Comparison of ENCODE assay signal across 14 cellular contexts in the genomic region with DNA sequence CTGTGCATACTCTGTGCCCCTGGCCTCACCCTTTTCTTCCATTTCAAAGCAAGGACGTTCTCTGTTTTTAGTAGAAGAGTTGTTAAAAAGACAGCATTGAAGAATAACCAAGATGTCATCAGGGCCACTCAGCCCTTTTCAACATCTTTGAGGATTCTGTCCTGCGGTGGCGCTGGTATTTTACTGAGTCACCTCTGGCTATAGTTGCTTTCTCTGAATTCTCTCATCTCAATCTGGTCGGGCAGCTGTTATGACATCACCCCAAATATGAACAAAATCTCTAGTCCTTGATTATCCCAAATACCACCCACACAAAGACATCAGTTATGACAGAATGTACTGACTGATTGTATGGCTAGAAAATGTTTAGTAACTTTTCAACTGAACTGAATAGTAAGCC.
DNase-seq lines count a peak whose midpoint lies in the region; ATAC-seq and TF ChIP-seq lines count a peak whose summit lies in the region.
"Had no signal": no experiment of that assay in that cellular context is flagged by ENCODE, and none has a peak within 500 bp of the region (broad histone marks: within the 10 kb centered on the region; RNA-seq: fewer than 3 reads in every experiment).

No MANE protein-coding gene starts in this region.

- TF ChIP-seq CTCF in GM23338 (conservative IDR thresholded peaks at IDR 0.05; ENCODE audit: low read depth in 2 of 2) (peak in 1 of 2 experiments; percentile 22; a peak in 1 of 4 replicates), fibroblast of villous mesenchyme (IDR thresholded peaks at IDR 0.05; ENCODE audit: insufficient read depth, low read depth, low read length) (no peak)

- no peaks in the 10 kb centered on the region; the same call in 2 of the 3 replicates for H3K9me3 Mint-ChIP-seq in GM23338

- H3K4me3 Mint-ChIP-seq in GM23338, result no peak overlapping the region
- H3K4me3 Mint-ChIP-seq: activated T-cell treated with anti-CD3 and anti-CD28 coated beads, Interleukin-2, amount 50 U/mL, for 72 hours; brain had no signal

- H4K20me1 ChIP-seq in GM23338 (replicated peaks; ENCODE audit: insufficient read depth), result no peaks in the 10 kb centered on the region

- peaks cover 14% of the 10 kb centered on the region for H3K4me1 Mint-ChIP-seq in GM23338

- H3K4me3 ChIP-seq in GM23338 (no peak overlapping the region), SK-N-MC (no peak overlapping the region), fibroblast of villous mesenchyme (ENCODE audit: low read depth, low read length) (no peak overlapping the region), skeletal muscle satellite cell (ENCODE audit: low read length) (no peak overlapping the region)
- H3K4me3 ChIP-seq: right lobe of liver, suprapubic skin had no signal

- H3K27me3 ChIP-seq in GM23338 (ENCODE audit: insufficient read depth) (no peaks in the 10 kb centered on the region), skeletal muscle satellite cell (ENCODE audit: control insufficient read depth, insufficient read depth, low read length) (no peaks in the 10 kb centered on the region)
- H3K27me3 ChIP-seq: right lobe of liver, suprapubic skin had no signal

- H3K27ac Mint-ChIP-seq in GM23338, result peak overlapping the region; percentile 64
- H3K27ac Mint-ChIP-seq: activated T-cell treated with anti-CD3 and anti-CD28 coated beads, Interleukin-2, amount 50 U/mL, for 72 hours; brain had no signal

- H3F3A ChIP-seq in GM23338 (replicated peaks; ENCODE audit: low read depth), result no peaks in the 10 kb centered on the region

- no peaks in the 10 kb centered on the region for H3K79me2 ChIP-seq in GM23338 (replicated peaks; ENCODE audit: insufficient read depth)

- H3K9me2 ChIP-seq in GM23338 (ENCODE audit: insufficient read depth), result no peaks in the 10 kb centered on the region

- H3K9ac ChIP-seq in SK-N-MC (ENCODE audit: insufficient read length) (no peak overlapping the region), skeletal muscle satellite cell (ENCODE audit: low read depth, low read length) (peak overlapping the region; percentile 15)

- H3K4me1 ChIP-seq in GM23338 (ENCODE audit: insufficient read depth) (peaks cover 13% of the 10 kb centered on the region), skeletal muscle satellite cell (ENCODE audit: control insufficient read depth, insufficient read depth, low read length) (peaks cover 10% of the 10 kb centered on the region)
- H3K4me1 ChIP-seq: Caco-2, right lobe of liver, suprapubic skin had no signal

- H3K36me3 Mint-ChIP-seq in GM23338 (ENCODE audit: low read depth), result no peaks in the 10 kb centered on the region
- H3K36me3 Mint-ChIP-seq: brain had no signal

- H3K27ac ChIP-seq in GM23338 (ENCODE audit: low read depth), result no peak overlapping the region
- 0 out of 2 replicates have a peak overlapping the region, but pooled peaks have one; percentile 12 for H3K27ac ChIP-seq in SK-N-MC
- H3K27ac ChIP-seq: right lobe of liver, suprapubic skin had no signal

- DNase-seq in GM23338 (ENCODE audit: low spot score), result peak; percentile 25
- DNase-seq in SK-N-MC (ENCODE audit: low read depth, low spot score), result no peak
- DNase-seq in fibroblast of villous mesenchyme (ENCODE audit: low read depth), result peak; percentile 26
- no peak for DNase-seq in DMS53 treated with DMSO at 0.1 percent for 48 hours (lab: John Stamatoyannopoulos, UW; ENCODE audit: unreplicated experiment)
- DNase-seq: activated CD4-positive, alpha-beta T cell treated with anti-CD3 and anti-CD28 coated beads for 1 hour; activated T-cell treated with anti-CD3 and anti-CD28 coated beads, Interleukin-2, amount 50 U/mL, for 72 hours; Caco-2; NCI-H1694 treated with DMSO at 0.1 percent for 48 hours; right lobe of liver had no signal

- peak; percentile 48 for ATAC-seq in GM23338
- no peak for ATAC-seq in GM21825 (IDR thresholded peaks at IDR 0.05; ENCODE audit: unreplicated experiment)
- no peak for ATAC-seq in GM21528 (IDR thresholded peaks at IDR 0.05; ENCODE audit: low FRiP score, unreplicated experiment)
- ATAC-seq: activated T-cell treated with anti-CD3 and anti-CD28 coated beads, Interleukin-2, amount 50 U/mL, for 72 hours; right lobe of liver had no signal

- H3K36me3 ChIP-seq in GM23338 (ENCODE audit: insufficient read depth) (no peaks in the 10 kb centered on the region), SK-N-MC (ENCODE audit: insufficient read depth, low read length) (no peaks in the 10 kb centered on the region), skeletal muscle satellite cell (ENCODE audit: insufficient read depth, low read length) (no peaks in the 10 kb centered on the region)
- H3K36me3 ChIP-seq: right lobe of liver, suprapubic skin had no signal

- no peak overlapping the region; the same call in 1 of the 2 replicates for H2AFZ ChIP-seq in GM23338

- H3K9me3 ChIP-seq in SK-N-MC (ENCODE audit: low read depth, low read length), result no peaks in the 10 kb centered on the region
- no peaks in the 10 kb centered on the region for H3K9me3 ChIP-seq in skeletal muscle satellite cell (replicated peaks; ENCODE audit: low read length)
- H3K9me3 ChIP-seq: Caco-2, right lobe of liver, suprapubic skin had no signal

- peaks cover 4% of the 10 kb centered on the region for H3K27me3 Mint-ChIP-seq in GM23338 (ENCODE audit: insufficient read depth, low read depth, poor library complexity)

- H3K4me2 ChIP-seq in GM23338 (peak overlapping the region; percentile 21; the same call in 1 of the 2 replicates), skeletal muscle satellite cell (ENCODE audit: low read length) (no peak overlapping the region)

TF ChIP-seq in GM23338, 12 proteins besides CTCF, POLR2A, EP300 and RAD21 (continues in another document):
- TF ChIP-seq CREB1 (CRISPR knock-in tag; IDR thresholded peaks at IDR 0.05; ENCODE audit: low read depth) (no peak), ZNF331 (CRISPR knock-in tag; IDR thresholded peaks at IDR 0.05; ENCODE audit: low read depth) (no peak), JUNB (IDR thresholded peaks at IDR 0.05; ENCODE audit: unreplicated experiment) (no peak), POLR2AphosphoS5 (IDR thresholded peaks at IDR 0.05; ENCODE audit: low read depth) (no peak), EZH2 (IDR thresholded peaks at IDR 0.05; ENCODE audit: low read depth, unreplicated experiment) (no peak), NANOG (IDR thresholded peaks at IDR 0.05; ENCODE audit: borderline replicate concordance) (no peak), STAT1 (IDR thresholded peaks at IDR 0.05; ENCODE audit: unreplicated experiment) (no peak)
- TF ChIP-seq, protein P1, sequence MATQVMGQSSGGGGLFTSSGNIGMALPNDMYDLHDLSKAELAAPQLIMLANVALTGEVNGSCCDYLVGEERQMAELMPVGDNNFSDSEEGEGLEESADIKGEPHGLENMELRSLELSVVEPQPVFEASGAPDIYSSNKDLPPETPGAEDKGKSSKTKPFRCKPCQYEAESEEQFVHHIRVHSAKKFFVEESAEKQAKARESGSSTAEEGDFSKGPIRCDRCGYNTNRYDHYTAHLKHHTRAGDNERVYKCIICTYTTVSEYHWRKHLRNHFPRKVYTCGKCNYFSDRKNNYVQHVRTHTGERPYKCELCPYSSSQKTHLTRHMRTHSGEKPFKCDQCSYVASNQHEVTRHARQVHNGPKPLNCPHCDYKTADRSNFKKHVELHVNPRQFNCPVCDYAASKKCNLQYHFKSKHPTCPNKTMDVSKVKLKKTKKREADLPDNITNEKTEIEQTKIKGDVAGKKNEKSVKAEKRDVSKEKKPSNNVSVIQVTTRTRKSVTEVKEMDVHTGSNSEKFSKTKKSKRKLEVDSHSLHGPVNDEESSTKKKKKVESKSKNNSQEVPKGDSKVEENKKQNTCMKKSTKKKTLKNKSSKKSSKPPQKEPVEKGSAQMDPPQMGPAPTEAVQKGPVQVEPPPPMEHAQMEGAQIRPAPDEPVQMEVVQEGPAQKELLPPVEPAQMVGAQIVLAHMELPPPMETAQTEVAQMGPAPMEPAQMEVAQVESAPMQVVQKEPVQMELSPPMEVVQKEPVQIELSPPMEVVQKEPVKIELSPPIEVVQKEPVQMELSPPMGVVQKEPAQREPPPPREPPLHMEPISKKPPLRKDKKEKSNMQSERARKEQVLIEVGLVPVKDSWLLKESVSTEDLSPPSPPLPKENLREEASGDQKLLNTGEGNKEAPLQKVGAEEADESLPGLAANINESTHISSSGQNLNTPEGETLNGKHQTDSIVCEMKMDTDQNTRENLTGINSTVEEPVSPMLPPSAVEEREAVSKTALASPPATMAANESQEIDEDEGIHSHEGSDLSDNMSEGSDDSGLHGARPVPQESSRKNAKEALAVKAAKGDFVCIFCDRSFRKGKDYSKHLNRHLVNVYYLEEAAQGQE (IDR thresholded peaks at IDR 0.05; ENCODE audit: unreplicated experiment), result no peak

Comparison
In these comparisons a context has a peak if more than half of its experiments do, and no peak if none do; other contexts are left out.
1. DNase-seq: peak in GM23338 (single experiment) and fibroblast of villous mesenchyme (single experiment); none in SK-N-MC (single experiment) and DMS53 treated with DMSO at 0.1 percent for 48 hours (single experiment).